ENCODE assay signal across 18 cellular contexts in the genomic region with DNA sequence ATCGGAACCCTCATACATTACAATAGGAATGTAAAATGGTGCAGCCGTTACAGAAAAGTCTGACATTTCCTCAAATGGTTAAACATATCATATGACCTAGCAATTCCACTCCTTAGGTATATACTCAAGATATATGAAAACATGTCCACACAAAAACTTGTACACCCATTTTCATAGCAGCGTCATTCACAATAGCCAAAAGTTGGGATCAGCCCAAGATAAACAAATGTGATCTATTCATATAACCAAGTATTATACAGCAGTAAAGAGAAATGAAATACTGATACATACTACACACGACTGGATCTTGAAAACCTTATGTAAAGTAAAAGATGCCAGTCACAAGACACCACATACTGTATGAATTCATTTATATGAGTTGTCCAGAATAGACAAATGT.
DNase-seq lines count a peak whose midpoint lies in the region; ATAC-seq and TF ChIP-seq lines count a peak whose summit lies in the region.
"Had no signal": no experiment of that assay in that cellular context is flagged by ENCODE, and none has a peak within 500 bp of the region (broad histone marks: within the 10 kb centered on the region; RNA-seq: fewer than 3 reads in every experiment).

No MANE protein-coding gene starts in this region.

- H3K4me3 Mint-ChIP-seq in Calu3 (ENCODE audit: low read depth, unreplicated experiment), result no peak overlapping the region
- H3K4me3 Mint-ChIP-seq: CD4-positive, alpha-beta T cell had no signal

- no peaks in the 10 kb centered on the region for H3K27me3 Mint-ChIP-seq in Calu3 (ENCODE audit: unreplicated experiment)

- no peak overlapping the region for H3K27ac Mint-ChIP-seq in Calu3 (ENCODE audit: unreplicated experiment)
- H3K27ac Mint-ChIP-seq: CD4-positive, alpha-beta T cell had no signal

- BruUV-seq in Calu3 (replicated peaks; lab: Mats Ljungman, UMichigan), result no TSS peak

- peak; percentile 25 for ATAC-seq in esophagus mucosa

- TF ChIP-seq CTCF in Calu3 (IDR thresholded peaks at IDR 0.05; ENCODE audit: unreplicated experiment), result no peak

- peaks cover 38% of the 10 kb centered on the region for H3K36me3 Mint-ChIP-seq in Calu3 (ENCODE audit: insufficient read depth, unreplicated experiment)

- H3K9me3 Mint-ChIP-seq in Calu3 (ENCODE audit: low read depth, unreplicated experiment), result no peaks in the 10 kb centered on the region
- H3K9me3 Mint-ChIP-seq: CD4-positive, alpha-beta T cell had no signal

- H3K4me1 Mint-ChIP-seq in Calu3 (ENCODE audit: low read depth, unreplicated experiment), result no peaks in the 10 kb centered on the region

- CTCF ChIA-PET in Calu3 (lab: Charles Lee), result no interaction called here

- DNase-seq in NCI-H2107 treated with DMSO at 0.1 percent for 48 hours (lab: John Stamatoyannopoulos, UW; ENCODE audit: unreplicated experiment), result peak; percentile 25
- no peak for DNase-seq in NCI-H2107 (lab: John Stamatoyannopoulos, UW)
- peak; percentile 30 for DNase-seq in NCI-H1105 treated with DMSO at 0.1 percent for 48 hours (lab: John Stamatoyannopoulos, UW)
- peak; percentile 20 to 28 for DNase-seq in SHP77 (lab: John Stamatoyannopoulos, UW)
- no peak for DNase-seq in Calu3
- no peak for DNase-seq in G401 (ENCODE audit: low spot score)
- no peak for DNase-seq in activated CD8-positive, alpha-beta memory T cell treated with anti-CD3 and anti-CD28 coated beads, Interleukin-2, amount 50 U/mL, for 48 hours
- DNase-seq: 8988T; BE2C; CD4-positive, alpha-beta T cell; GOT3; NCI-H1436 treated with DMSO at 0.1 percent for 48 hours; NCI-H2171 treated with DMSO at 0.1 percent for 48 hours; NCI-H510A treated with DMSO at 0.1 percent for 48 hours; OCI-M1; RPMI8226; SW 1271 had no signal

- intact Hi-C loops in Calu3 (cut with micrococcal nuclease; ENCODE audit: unreplicated experiment), result no loop called here

- in situ Hi-C loops in G401 (cut with HindIII; ENCODE audit: low sequenced_read_pairs), result no loop called here

Comparison
In these comparisons a context has a peak if more than half of its experiments do, and no peak if none do; other contexts are left out.
1. DNase-seq: peak in NCI-H2107 treated with DMSO at 0.1 percent for 48 hours (single experiment), NCI-H1105 treated with DMSO at 0.1 percent for 48 hours (single experiment) and SHP77 (2 of 2); none in NCI-H2107 (single experiment), Calu3 (single experiment), G401 (single experiment) and activated CD8-positive, alpha-beta memory T cell treated with anti-CD3 and anti-CD28 coated beads, Interleukin-2, amount 50 U/mL, for 48 hours (single experiment).